1 cellular context compared by ENCODE assay signal in the genomic region with DNA sequence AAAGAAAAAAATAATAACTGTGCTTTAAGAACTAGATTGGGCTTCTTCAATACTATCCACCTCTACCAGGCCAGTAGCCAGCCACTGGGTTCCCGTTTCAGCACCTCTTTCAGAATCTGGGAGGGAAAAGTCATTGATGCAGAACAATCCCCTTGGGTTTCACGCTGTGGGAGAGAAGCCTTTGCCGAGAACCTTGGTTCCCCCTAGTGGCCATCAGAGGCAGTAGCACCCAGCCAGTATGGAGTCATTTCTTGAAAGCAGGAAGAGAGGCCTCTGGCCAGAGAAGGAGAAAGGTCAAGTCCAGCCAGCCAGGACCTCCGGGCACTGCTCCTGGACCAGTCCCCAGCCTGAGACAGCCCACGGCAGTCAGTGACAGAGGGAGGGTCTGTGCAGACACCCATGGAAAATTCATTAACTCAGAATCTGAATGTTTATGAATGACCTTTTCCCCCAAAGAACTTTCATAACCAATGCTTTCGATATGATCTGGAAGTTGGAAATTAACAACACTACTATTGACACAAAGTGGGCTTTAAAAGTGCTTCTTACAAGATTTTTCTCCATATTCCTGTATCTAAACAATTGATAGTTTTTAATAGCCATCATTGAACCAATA.
A peak's percentile ranks its signal among the peaks of the same experiment; 100 is the strongest.
TF ChIP-seq lines count a peak whose summit lies in the region.

No MANE protein-coding gene starts in this region.

TF ChIP-seq in K562, 482 proteins besides CTCF, POLR2A, EP300 and RAD21 (continued from another document):
- TF ChIP-seq CAMTA2 (CRISPR knock-in tag; conservative IDR thresholded peaks at IDR 0.05) = no peak
- TF ChIP-seq, protein P1, sequence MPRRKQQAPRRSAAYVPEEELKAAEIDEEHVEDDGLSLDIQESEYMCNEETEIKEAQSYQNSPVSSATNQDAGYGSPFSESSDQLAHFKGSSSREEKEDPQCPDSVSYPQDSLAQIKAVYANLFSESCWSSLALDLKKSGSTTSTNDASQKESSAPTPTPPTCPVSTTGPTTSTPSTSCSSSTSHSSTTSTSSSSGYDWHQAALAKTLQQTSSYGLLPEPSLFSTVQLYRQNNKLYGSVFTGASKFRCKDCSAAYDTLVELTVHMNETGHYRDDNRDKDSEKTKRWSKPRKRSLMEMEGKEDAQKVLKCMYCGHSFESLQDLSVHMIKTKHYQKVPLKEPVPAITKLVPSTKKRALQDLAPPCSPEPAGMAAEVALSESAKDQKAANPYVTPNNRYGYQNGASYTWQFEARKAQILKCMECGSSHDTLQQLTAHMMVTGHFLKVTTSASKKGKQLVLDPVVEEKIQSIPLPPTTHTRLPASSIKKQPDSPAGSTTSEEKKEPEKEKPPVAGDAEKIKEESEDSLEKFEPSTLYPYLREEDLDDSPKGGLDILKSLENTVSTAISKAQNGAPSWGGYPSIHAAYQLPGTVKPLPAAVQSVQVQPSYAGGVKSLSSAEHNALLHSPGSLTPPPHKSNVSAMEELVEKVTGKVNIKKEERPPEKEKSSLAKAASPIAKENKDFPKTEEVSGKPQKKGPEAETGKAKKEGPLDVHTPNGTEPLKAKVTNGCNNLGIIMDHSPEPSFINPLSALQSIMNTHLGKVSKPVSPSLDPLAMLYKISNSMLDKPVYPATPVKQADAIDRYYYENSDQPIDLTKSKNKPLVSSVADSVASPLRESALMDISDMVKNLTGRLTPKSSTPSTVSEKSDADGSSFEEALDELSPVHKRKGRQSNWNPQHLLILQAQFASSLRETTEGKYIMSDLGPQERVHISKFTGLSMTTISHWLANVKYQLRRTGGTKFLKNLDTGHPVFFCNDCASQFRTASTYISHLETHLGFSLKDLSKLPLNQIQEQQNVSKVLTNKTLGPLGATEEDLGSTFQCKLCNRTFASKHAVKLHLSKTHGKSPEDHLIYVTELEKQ (CRISPR knock-in tag; IDR thresholded peaks at IDR 0.05) = no peak
- no peak for TF ChIP-seq RFX5 (IDR thresholded peaks at IDR 0.05; ENCODE audit: low read depth, low read length)
- TF ChIP-seq RCOR1 (IDR thresholded peaks at IDR 0.05; ENCODE audit: borderline replicate concordance in 1 of 2, low read depth in 2 of 2, low read length in 2 of 2) = 0 out of 4 replicates have a peak, but pooled peaks of 1 of the 2 experiments have one; percentile 13
- no peak for TF ChIP-seq ZNF589 (CRISPR knock-in tag; IDR thresholded peaks at IDR 0.05; ENCODE audit: low read depth)
- TF ChIP-seq RB1 (IDR thresholded peaks at IDR 0.05; ENCODE audit: low read depth) = 0 out of 2 replicates have a peak, but pooled peaks have one; percentile 25
- TF ChIP-seq GABPB2 (CRISPR knock-in tag; conservative IDR thresholded peaks at IDR 0.05) = no peak
- TF ChIP-seq, protein P2, sequence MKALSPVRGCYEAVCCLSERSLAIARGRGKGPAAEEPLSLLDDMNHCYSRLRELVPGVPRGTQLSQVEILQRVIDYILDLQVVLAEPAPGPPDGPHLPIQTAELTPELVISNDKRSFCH (CRISPR knock-in tag; IDR thresholded peaks at IDR 0.05) = no peak
- TF ChIP-seq, protein P2 (tag; IDR thresholded peaks at IDR 0.05) = 0 out of 2 replicates have a peak, but pooled peaks have one; percentile 48
- TF ChIP-seq TCF7 (IDR thresholded peaks at IDR 0.05; ENCODE audit: borderline replicate concordance) = no peak
- 0 out of 2 replicates have a peak, but pooled peaks have one; percentile 18 for TF ChIP-seq ZNF384 (IDR thresholded peaks at IDR 0.05; ENCODE audit: low read depth, low read length)
- TF ChIP-seq, protein P3, sequence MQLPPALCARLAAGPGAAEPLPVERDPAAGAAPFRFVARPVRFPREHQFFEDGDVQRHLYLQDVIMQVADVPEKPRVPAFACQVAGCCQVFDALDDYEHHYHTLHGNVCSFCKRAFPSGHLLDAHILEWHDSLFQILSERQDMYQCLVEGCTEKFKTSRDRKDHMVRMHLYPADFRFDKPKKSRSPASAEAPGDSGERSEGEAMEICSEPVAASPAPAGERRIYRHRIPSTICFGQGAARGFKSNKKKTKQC (CRISPR knock-in tag; IDR thresholded peaks at IDR 0.05) = no peak
- peak; percentile 58; the same call in 1 of the 2 replicates for TF ChIP-seq KLF16 (IDR thresholded peaks at IDR 0.05)
- TF ChIP-seq TBL1XR1 (IDR thresholded peaks at IDR 0.05; ENCODE audit: low read length in 2 of 2) = peak in 1 of 2 experiments; percentile 29; a peak in 1 of 4 replicates
- no peak for TF ChIP-seq OTX1 (CRISPR knock-in tag; IDR thresholded peaks at IDR 0.05)
- TF ChIP-seq C11orf30 (IDR thresholded peaks at IDR 0.05; ENCODE audit: low read depth) = no peak
- no peak for TF ChIP-seq MEIS2 (IDR thresholded peaks at IDR 0.05; ENCODE audit: partially characterized antibody)
- TF ChIP-seq MYC (IDR thresholded peaks at IDR 0.05; ENCODE audit: low read depth, low read length) = 0 out of 2 replicates have a peak, but pooled peaks have one; percentile 10
- TF ChIP-seq MYC (CRISPR knock-in tag; IDR thresholded peaks at IDR 0.05; ENCODE audit: borderline replicate concordance, low read depth) = no peak
- no peak for TF ChIP-seq PCBP1 (IDR thresholded peaks at IDR 0.05; ENCODE audit: low read depth, low read length, poor library complexity, severe bottlenecking)
- TF ChIP-seq TAF7 (tag; IDR thresholded peaks at IDR 0.05) = no peak
- TF ChIP-seq CREM (IDR thresholded peaks at IDR 0.05; ENCODE audit: low read depth) = no peak
- no peak for TF ChIP-seq ZNF175 (CRISPR knock-in tag; IDR thresholded peaks at IDR 0.05; ENCODE audit: low read depth)
- TF ChIP-seq, protein P4, sequence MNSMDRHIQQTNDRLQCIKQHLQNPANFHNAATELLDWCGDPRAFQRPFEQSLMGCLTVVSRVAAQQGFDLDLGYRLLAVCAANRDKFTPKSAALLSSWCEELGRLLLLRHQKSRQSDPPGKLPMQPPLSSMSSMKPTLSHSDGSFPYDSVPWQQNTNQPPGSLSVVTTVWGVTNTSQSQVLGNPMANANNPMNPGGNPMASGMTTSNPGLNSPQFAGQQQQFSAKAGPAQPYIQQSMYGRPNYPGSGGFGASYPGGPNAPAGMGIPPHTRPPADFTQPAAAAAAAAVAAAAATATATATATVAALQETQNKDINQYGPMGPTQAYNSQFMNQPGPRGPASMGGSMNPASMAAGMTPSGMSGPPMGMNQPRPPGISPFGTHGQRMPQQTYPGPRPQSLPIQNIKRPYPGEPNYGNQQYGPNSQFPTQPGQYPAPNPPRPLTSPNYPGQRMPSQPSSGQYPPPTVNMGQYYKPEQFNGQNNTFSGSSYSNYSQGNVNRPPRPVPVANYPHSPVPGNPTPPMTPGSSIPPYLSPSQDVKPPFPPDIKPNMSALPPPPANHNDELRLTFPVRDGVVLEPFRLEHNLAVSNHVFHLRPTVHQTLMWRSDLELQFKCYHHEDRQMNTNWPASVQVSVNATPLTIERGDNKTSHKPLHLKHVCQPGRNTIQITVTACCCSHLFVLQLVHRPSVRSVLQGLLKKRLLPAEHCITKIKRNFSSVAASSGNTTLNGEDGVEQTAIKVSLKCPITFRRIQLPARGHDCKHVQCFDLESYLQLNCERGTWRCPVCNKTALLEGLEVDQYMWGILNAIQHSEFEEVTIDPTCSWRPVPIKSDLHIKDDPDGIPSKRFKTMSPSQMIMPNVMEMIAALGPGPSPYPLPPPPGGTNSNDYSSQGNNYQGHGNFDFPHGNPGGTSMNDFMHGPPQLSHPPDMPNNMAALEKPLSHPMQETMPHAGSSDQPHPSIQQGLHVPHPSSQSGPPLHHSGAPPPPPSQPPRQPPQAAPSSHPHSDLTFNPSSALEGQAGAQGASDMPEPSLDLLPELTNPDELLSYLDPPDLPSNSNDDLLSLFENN (IDR thresholded peaks at IDR 0.05; ENCODE audit: low read depth in 2 of 2, low read length in 2 of 2) = 0 out of 4 replicates have a peak, but pooled peaks of 1 of the 2 experiments have one; percentile 28
